Comparison of ENCODE assay signal across 7 cellular contexts in the genomic region with DNA sequence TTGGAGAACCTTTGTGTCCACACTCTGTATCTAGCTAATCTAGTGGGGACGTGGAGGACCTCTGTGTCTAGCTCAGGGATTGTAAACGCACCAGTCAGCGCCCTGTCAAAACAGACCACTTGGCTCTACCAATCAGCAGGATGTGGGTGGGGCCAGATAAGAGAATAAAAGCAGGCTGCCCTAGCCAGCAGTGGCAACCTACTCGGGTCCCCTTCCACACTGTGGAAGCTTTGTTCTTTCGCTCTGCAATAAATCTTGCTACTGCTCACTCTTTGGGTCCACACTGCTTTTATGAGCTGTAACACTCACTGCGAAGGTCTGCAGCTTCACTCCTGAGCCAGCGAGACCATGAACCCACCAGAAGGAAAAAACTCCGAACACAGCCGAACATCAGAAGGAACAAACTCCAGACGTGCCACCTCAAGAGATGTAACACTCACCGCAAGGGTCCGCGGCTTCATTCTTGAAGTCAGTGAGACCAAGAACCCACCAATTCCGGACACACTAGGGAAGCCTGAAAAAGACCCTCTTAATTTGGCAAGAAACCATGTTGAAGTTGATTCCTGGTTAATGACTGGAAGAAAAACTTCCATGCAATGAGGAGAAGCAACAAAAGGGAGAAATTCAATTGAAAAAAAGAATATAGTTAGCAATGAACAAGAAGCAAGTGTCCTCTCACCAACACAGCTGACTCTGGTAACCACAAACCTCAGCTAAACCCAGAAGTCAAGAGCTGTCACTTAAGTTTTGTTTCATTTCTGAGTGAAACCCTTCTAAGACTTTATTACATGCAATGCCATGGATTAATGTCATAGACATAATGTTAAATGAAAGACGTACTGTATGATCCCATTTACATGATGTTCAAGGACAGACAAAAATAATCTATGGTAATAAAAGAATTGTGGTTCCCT. TPM values are rescaled to one million over a fixed set of nuclear protein-coding genes. Genes with fewer than 3 reads are reported as not detected.
A peak's percentile ranks its signal among the peaks of the same experiment; 100 is the strongest.
DNase-seq lines count a peak whose midpoint lies in the region; ATAC-seq lines count a peak whose summit lies in the region.
"Not testable (repeated sequence)": the region's sequence is repeated elsewhere in the genome, so short reads cannot be mapped to it uniquely, and the experiment has no call there.

No MANE protein-coding gene starts in this region.

- H3K4me1 ChIP-seq in mononuclear cell (ENCODE audit: insufficient read depth, low read length), result peaks cover 40% of the 10 kb centered on the region

- H3K9me3 Mint-ChIP-seq in T-helper 1 cell treated with Interleukin-12 subunit alpha and Interleukin-12 subunit beta and Interleukin-4 antibody, amounts not matched to agents 30 μg/mL and 1 μg/mL, for 36 hours, result not testable (repeated sequence)

- not testable (repeated sequence) for H3K27me3 Mint-ChIP-seq in T-helper 1 cell treated with Interleukin-12 subunit alpha and Interleukin-12 subunit beta and Interleukin-4 antibody, amounts not matched to agents 30 μg/mL and 1 μg/mL, for 36 hours (ENCODE audit: low read depth)

- ATAC-seq in GM18498 (IDR thresholded peaks at IDR 0.05; ENCODE audit: unreplicated experiment), result peak; percentile 84
- peak; percentile 76 for ATAC-seq in GM19463 (IDR thresholded peaks at IDR 0.05; ENCODE audit: unreplicated experiment)
- ATAC-seq in HG02798 (IDR thresholded peaks at IDR 0.05; ENCODE audit: poor library complexity, unreplicated experiment), result peak; percentile 94
- ATAC-seq in HG03571 (IDR thresholded peaks at IDR 0.05; ENCODE audit: unreplicated experiment), result peak; percentile 81

- H3K27me3 ChIP-seq in mononuclear cell (ENCODE audit: insufficient read depth, low read length), result not testable (repeated sequence)

- peaks cover 34% of the 10 kb centered on the region for H3K4me1 Mint-ChIP-seq in T-helper 1 cell treated with Interleukin-12 subunit alpha and Interleukin-12 subunit beta and Interleukin-4 antibody, amounts not matched to agents 30 μg/mL and 1 μg/mL, for 36 hours (ENCODE audit: low read depth)

- peak overlapping the region; percentile 24 for H3K4me3 ChIP-seq in mononuclear cell (ENCODE audit: low read length)

- H3K36me3 Mint-ChIP-seq in T-helper 1 cell treated with Interleukin-12 subunit alpha and Interleukin-12 subunit beta and Interleukin-4 antibody, amounts not matched to agents 30 μg/mL and 1 μg/mL, for 36 hours (ENCODE audit: low read depth), result not testable (repeated sequence)

- not testable (repeated sequence) for H3K9me3 ChIP-seq in mononuclear cell (ENCODE audit: low read depth, low read length)

- peak; percentile 24 for DNase-seq in activated gamma-delta T cell treated with anti-CD3 and anti-CD28 coated beads, Interleukin-2, amount 50 U/mL, for 16 hours (ENCODE audit: low read depth)

- H3K4me3 Mint-ChIP-seq in T-helper 1 cell treated with Interleukin-12 subunit alpha and Interleukin-12 subunit beta and Interleukin-4 antibody, amounts not matched to agents 30 μg/mL and 1 μg/mL, for 36 hours, result peak overlapping the region; percentile 71

- H3K27ac Mint-ChIP-seq in T-helper 1 cell treated with Interleukin-12 subunit alpha and Interleukin-12 subunit beta and Interleukin-4 antibody, amounts not matched to agents 30 μg/mL and 1 μg/mL, for 36 hours, result peak overlapping the region; percentile 83

RNA-seq across cellular contexts. Expression of a gene that starts 9.7 kb away (rescaled TPM):
- total RNA-seq in mononuclear cell, result 81.5 TPM

Comparison
In these comparisons a context has a peak if more than half of its experiments do, and no peak if none do; other contexts are left out.
1. Peak in every context shown above with its lines: DNase-seq, ATAC-seq and H3K4me3 ChIP-seq.